ENCODE assay signal across 21 cellular contexts in genomic region chr3:121531269-121531668, GRCh38. TPM values are rescaled to one million over a fixed set of nuclear protein-coding genes. Genes with fewer than 3 reads are reported as not detected.
DNase-seq lines count a peak whose midpoint lies in the region; ATAC-seq and TF ChIP-seq lines count a peak whose summit lies in the region.
"Had no signal": no experiment of that assay in that cellular context is flagged by ENCODE, and none has a peak within 500 bp of the region (broad histone marks: within the 10 kb centered on the region; RNA-seq: fewer than 3 reads in every experiment).

No MANE protein-coding gene starts in this region.

- POLR2A ChIA-PET in MCF 10A (lab: Yijun Ruan, JAX) = no interaction called here

- no peaks in the 10 kb centered on the region for H4K20me1 ChIP-seq in Karpas-422 (ENCODE audit: insufficient read depth, low read depth, low read length)

- H3K36me3 Mint-ChIP-seq in MCF 10A (ENCODE audit: insufficient read depth, unreplicated experiment) = peaks cover 10% of the 10 kb centered on the region
- H3K36me3 Mint-ChIP-seq in activated T-helper 1 cell treated with anti-CD3 and anti-CD28 coated beads, Interleukin-12 subunit alpha, Interleukin-12 subunit beta, Interleukin-2, Interleukin-4 antibody, amounts not matched to agents 30 ng/mL and 10 ng/mL and 1 ng/mL, durations not matched to agents 14 hours and 24 hours and 36 hours (ENCODE audit: low read depth) = peaks cover 30% of the 10 kb centered on the region
- H3K36me3 Mint-ChIP-seq in stimulated activated naive B cell treated with anti-CD40 and anti-IgM and Interleukin-4, amounts not matched to agents 10 μg/mL and 1 μg/mL and 100 μg/mL, for 72 hours = peaks cover 3 to 8% of the 10 kb centered on the region in 2 donors
- H3K36me3 Mint-ChIP-seq: CD8-positive, alpha-beta memory T cell had no signal

- no peaks in the 10 kb centered on the region for H3K27me3 ChIP-seq in breast epithelium
- H3K27me3 ChIP-seq in Karpas-422 (ENCODE audit: low read length) = no peaks in the 10 kb centered on the region
- H3K27me3 ChIP-seq: Peyer's patch had no signal

- no peak overlapping the region for H3K4me2 ChIP-seq in Karpas-422 (ENCODE audit: low read depth, low read length, poor library complexity, severe bottlenecking)
- H3K4me2 ChIP-seq: GM23338 had no signal

- TF ChIP-seq CTCF in MCF 10A (IDR thresholded peaks at IDR 0.05; ENCODE audit: unreplicated experiment) = no peak
- TF ChIP-seq CTCF in breast epithelium (IDR thresholded peaks at IDR 0.05) = no peak

- H3K4me1 ChIP-seq in breast epithelium = no peaks in the 10 kb centered on the region
- no peaks in the 10 kb centered on the region for H3K4me1 ChIP-seq in Karpas-422 (ENCODE audit: low read length)
- H3K4me1 ChIP-seq: Peyer's patch had no signal

- H3K9me3 Mint-ChIP-seq in MCF 10A (ENCODE audit: unreplicated experiment) = no peaks in the 10 kb centered on the region
- H3K9me3 Mint-ChIP-seq in activated T-helper 1 cell treated with anti-CD3 and anti-CD28 coated beads, Interleukin-12 subunit alpha, Interleukin-12 subunit beta, Interleukin-2, Interleukin-4 antibody, amounts not matched to agents 30 ng/mL and 10 ng/mL and 1 ng/mL, durations not matched to agents 14 hours and 24 hours and 36 hours = no peaks in the 10 kb centered on the region
- H3K9me3 Mint-ChIP-seq in stimulated activated naive B cell treated with anti-CD40 and anti-IgM and Interleukin-4, amounts not matched to agents 10 μg/mL and 1 μg/mL and 100 μg/mL, for 72 hours = no peaks in the 10 kb centered on the region
- H3K9me3 Mint-ChIP-seq: CD8-positive, alpha-beta memory T cell; GM23338 had no signal

- no peaks in the 10 kb centered on the region for H3K9me3 ChIP-seq in breast epithelium
- no peaks in the 10 kb centered on the region for H3K9me3 ChIP-seq in Karpas-422 (ENCODE audit: low read length)
- H3K9me3 ChIP-seq: Peyer's patch had no signal

- H3K36me3 ChIP-seq in breast epithelium (no peaks in the 10 kb centered on the region), Karpas-422 (ENCODE audit: insufficient read depth, low read length) (peaks cover 55% of the 10 kb centered on the region)
- H3K36me3 ChIP-seq: Peyer's patch had no signal

- intact Hi-C loops in MCF 10A (cut with micrococcal nuclease) (no loop called here), breast epithelium (cut with DNase I; ENCODE audit: low total_unique reads) (no loop called here)
- intact Hi-C loops in activated T-helper 1 cell treated with anti-CD3 and anti-CD28 coated beads, Interleukin-12 subunit alpha, Interleukin-12 subunit beta, Interleukin-2, Interleukin-4 antibody, amounts not matched to agents 30 ng/mL and 10 ng/mL and 1 ng/mL, durations not matched to agents 14 hours and 24 hours and 36 hours (cut with micrococcal nuclease) = no loop called here

- ATAC-seq in GM19023 (IDR thresholded peaks at IDR 0.05; ENCODE audit: unreplicated experiment) (peak; percentile 66), GM18868 (IDR thresholded peaks at IDR 0.05; ENCODE audit: unreplicated experiment) (no peak), HG02623 (IDR thresholded peaks at IDR 0.05; ENCODE audit: unreplicated experiment) (no peak)
- ATAC-seq in stimulated activated naive B cell treated with anti-CD40 and anti-IgM and Interleukin-4, amounts not matched to agents 10 μg/mL and 1 μg/mL and 100 μg/mL, for 72 hours (replicated peaks) = peak; percentile 92 to 97
- ATAC-seq: GM23338, Right ventricle myocardium inferior had no signal

- no peak overlapping the region for H2AFZ ChIP-seq in Karpas-422 (ENCODE audit: low read length)
- H2AFZ ChIP-seq: GM23338 had no signal

- no peak overlapping the region for H3K4me3 ChIP-seq in breast epithelium
- H3K4me3 ChIP-seq in Karpas-422 (ENCODE audit: low read length) = no peak overlapping the region
- H3K4me3 ChIP-seq: GM23338, Peyer's patch had no signal

- H3K79me2 ChIP-seq in Karpas-422 (ENCODE audit: low read length) = peaks cover 31% of the 10 kb centered on the region

- H3K9me2 ChIP-seq in Karpas-422 (replicated peaks; ENCODE audit: insufficient read depth, low read length) = no peaks in the 10 kb centered on the region

- H3K4me1 Mint-ChIP-seq in MCF 10A (ENCODE audit: insufficient read depth, unreplicated experiment) = peaks cover 8% of the 10 kb centered on the region
- H3K4me1 Mint-ChIP-seq in activated T-helper 1 cell treated with anti-CD3 and anti-CD28 coated beads, Interleukin-12 subunit alpha, Interleukin-12 subunit beta, Interleukin-2, Interleukin-4 antibody, amounts not matched to agents 30 ng/mL and 10 ng/mL and 1 ng/mL, durations not matched to agents 14 hours and 24 hours and 36 hours (ENCODE audit: low read depth) = peaks cover 21% of the 10 kb centered on the region
- H3K4me1 Mint-ChIP-seq in stimulated activated naive B cell treated with anti-CD40 and anti-IgM and Interleukin-4, amounts not matched to agents 10 μg/mL and 1 μg/mL and 100 μg/mL, for 72 hours = peaks cover 5 to 9% of the 10 kb centered on the region in 2 donors
- H3K4me1 Mint-ChIP-seq: CD8-positive, alpha-beta memory T cell; GM23338 had no signal

- no peak for DNase-seq in MCF 10A (ENCODE audit: unreplicated experiment)
- DNase-seq in breast epithelium (ENCODE audit: low spot score in 2 of 2) = no peak
- no peak for DNase-seq in activated T-helper 1 cell treated with anti-CD3 and anti-CD28 coated beads, Interleukin-12 subunit alpha, Interleukin-12 subunit beta, Interleukin-2, Interleukin-4 antibody, amounts not matched to agents 30 ng/mL and 10 ng/mL and 1 ng/mL, durations not matched to agents 14 hours and 24 hours and 36 hours (ENCODE audit: low spot score)
- DNase-seq in stimulated activated naive B cell treated with anti-CD40 and anti-IgM and Interleukin-4, amounts not matched to agents 10 μg/mL and 1 μg/mL and 100 μg/mL, for 72 hours = no peak
- DNase-seq in Karpas-422 = no peak
- DNase-seq: ACHN; C1 segment of cervical spinal cord; CD8-positive, alpha-beta memory T cell; DMS79; HCEC 1CT; NCI-H1694 treated with DMSO at 0.1 percent for 48 hours; NCI-H510A; NCI-H748 treated with DMSO at 0.1 percent for 48 hours; NK-92 treated with Interleukin-12 subunit alpha and Interleukin-12 subunit beta, amount 100 ng/mL, for 24 hours; Peyer's patch had no signal

- H3K27me3 Mint-ChIP-seq in MCF 10A (ENCODE audit: insufficient read depth, unreplicated experiment) = no peaks in the 10 kb centered on the region
- no peaks in the 10 kb centered on the region for H3K27me3 Mint-ChIP-seq in activated T-helper 1 cell treated with anti-CD3 and anti-CD28 coated beads, Interleukin-12 subunit alpha, Interleukin-12 subunit beta, Interleukin-2, Interleukin-4 antibody, amounts not matched to agents 30 ng/mL and 10 ng/mL and 1 ng/mL, durations not matched to agents 14 hours and 24 hours and 36 hours (ENCODE audit: insufficient read depth)
- H3K27me3 Mint-ChIP-seq in stimulated activated naive B cell treated with anti-CD40 and anti-IgM and Interleukin-4, amounts not matched to agents 10 μg/mL and 1 μg/mL and 100 μg/mL, for 72 hours = no peaks in the 10 kb centered on the region
- H3K27me3 Mint-ChIP-seq: CD8-positive, alpha-beta memory T cell had no signal

- no TSS peak for BruUV-seq in MCF 10A (replicated peaks; lab: Mats Ljungman, UMichigan)

- TF ChIP-seq POLR2A in breast epithelium (IDR thresholded peaks at IDR 0.05) = no peak

- no peak overlapping the region for H3K9ac ChIP-seq in Karpas-422 (ENCODE audit: low read length)

- H3K4me3 Mint-ChIP-seq in MCF 10A (ENCODE audit: unreplicated experiment) = no peak overlapping the region
- no peak overlapping the region for H3K4me3 Mint-ChIP-seq in activated T-helper 1 cell treated with anti-CD3 and anti-CD28 coated beads, Interleukin-12 subunit alpha, Interleukin-12 subunit beta, Interleukin-2, Interleukin-4 antibody, amounts not matched to agents 30 ng/mL and 10 ng/mL and 1 ng/mL, durations not matched to agents 14 hours and 24 hours and 36 hours
- H3K4me3 Mint-ChIP-seq in stimulated activated naive B cell treated with anti-CD40 and anti-IgM and Interleukin-4, amounts not matched to agents 10 μg/mL and 1 μg/mL and 100 μg/mL, for 72 hours = peak overlapping the region; percentile 7 to 43
- H3K4me3 Mint-ChIP-seq: CD8-positive, alpha-beta memory T cell; GM23338 had no signal

- H3K27ac ChIP-seq in breast epithelium (no peak overlapping the region), Karpas-422 (ENCODE audit: low read length) (no peak overlapping the region)
- H3K27ac ChIP-seq: Peyer's patch had no signal

- peak overlapping the region; percentile 50 for H3K27ac Mint-ChIP-seq in MCF 10A (ENCODE audit: low read depth, unreplicated experiment)
- H3K27ac Mint-ChIP-seq in activated T-helper 1 cell treated with anti-CD3 and anti-CD28 coated beads, Interleukin-12 subunit alpha, Interleukin-12 subunit beta, Interleukin-2, Interleukin-4 antibody, amounts not matched to agents 30 ng/mL and 10 ng/mL and 1 ng/mL, durations not matched to agents 14 hours and 24 hours and 36 hours = peak overlapping the region; percentile 63
- peak overlapping the region; percentile 26 for H3K27ac Mint-ChIP-seq in stimulated activated naive B cell treated with anti-CD40 and anti-IgM and Interleukin-4, amounts not matched to agents 10 μg/mL and 1 μg/mL and 100 μg/mL, for 72 hours
- H3K27ac Mint-ChIP-seq: GM23338 had no signal

- CTCF ChIA-PET in MCF 10A (lab: Yijun Ruan, JAX) = interaction anchor here (1.0 to 1.7 kb wide), 2 partner anchors 15 to 734 kb away, joined by 3 to 11 read pairs; partner anchors contain the start of gene POLQ

RNA-seq across cellular contexts. Expression of gene POLQ, which starts 14.5 kb away (rescaled TPM):
- total RNA-seq in MCF 10A (2022) = 4.1 and 5.8 TPM in 2 replicates
- under 1 TPM; under 0.01 to 0.64 (median 0.29) TPM for total RNA-seq in breast epithelium
- 29.0 and 30.1 TPM in 2 replicates for total RNA-seq in activated T-helper 1 cell treated with anti-CD3 and anti-CD28 coated beads, Interleukin-12 subunit alpha, Interleukin-12 subunit beta, Interleukin-2, Interleukin-4 antibody, amounts not matched to agents 30 ng/mL and 10 ng/mL and 1 ng/mL, durations not matched to agents 14 hours and 24 hours and 36 hours
- 9.5 and 10.0 TPM in 2 replicates for total RNA-seq in Karpas-422 (2014; rRNA removed; shearing (Covaris generic); ENCODE audit: low replicate concordance)

RNA-seq across cellular contexts. Expression of gene ARGFX, which starts 36.5 kb away (rescaled TPM):
- total RNA-seq in MCF 10A (2022) (not detected in 2 replicates), breast epithelium (not detected)
- not detected in 2 replicates for total RNA-seq in activated T-helper 1 cell treated with anti-CD3 and anti-CD28 coated beads, Interleukin-12 subunit alpha, Interleukin-12 subunit beta, Interleukin-2, Interleukin-4 antibody, amounts not matched to agents 30 ng/mL and 10 ng/mL and 1 ng/mL, durations not matched to agents 14 hours and 24 hours and 36 hours
- not detected in 2 replicates for total RNA-seq in Karpas-422 (2014; rRNA removed; shearing (Covaris generic); ENCODE audit: low replicate concordance)
- total RNA-seq: CD8-positive, alpha-beta memory T cell; GM23338; Peyer's patch; Right ventricle myocardium inferior; SK-MEL-5 had no signal

Comparison
In these comparisons a context has a peak if more than half of its experiments do, and no peak if none do; other contexts are left out.
1. H3K4me3 Mint-ChIP-seq: peak in stimulated activated naive B cell treated with anti-CD40 and anti-IgM and Interleukin-4, amounts not matched to agents 10 μg/mL and 1 μg/mL and 100 μg/mL, for 72 hours (2 of 2); none in MCF 10A (single experiment) and activated T-helper 1 cell treated with anti-CD3 and anti-CD28 coated beads, Interleukin-12 subunit alpha, Interleukin-12 subunit beta, Interleukin-2, Interleukin-4 antibody, amounts not matched to agents 30 ng/mL and 10 ng/mL and 1 ng/mL, durations not matched to agents 14 hours and 24 hours and 36 hours (single experiment).
2. ATAC-seq: peak in GM19023 (single experiment) and stimulated activated naive B cell treated with anti-CD40 and anti-IgM and Interleukin-4, amounts not matched to agents 10 μg/mL and 1 μg/mL and 100 μg/mL, for 72 hours (2 of 2); none in GM18868 (single experiment) and HG02623 (single experiment).
3. Peak in every context shown above with its lines, with median percentiles within 50 percentile points of each other: H3K27ac Mint-ChIP-seq.